ENCODE assay signal across 9 cellular contexts in genomic region chr1:116881879-116882520, GRCh38. TPM values are rescaled to one million over a fixed set of nuclear protein-coding genes. Genes with fewer than 3 reads are reported as not detected.
DNase-seq lines count a peak whose midpoint lies in the region; ATAC-seq, FAIRE-seq and TF ChIP-seq lines count a peak whose summit lies in the region.
"Had no signal": no experiment of that assay in that cellular context is flagged by ENCODE, and none has a peak within 500 bp of the region (broad histone marks: within the 10 kb centered on the region; RNA-seq: fewer than 3 reads in every experiment).

No MANE protein-coding gene starts in this region.

- no peaks in the 10 kb centered on the region for H3K9me3 ChIP-seq in A549

- no peak overlapping the region for H3K4me2 ChIP-seq in A549

- H3K27me3 Mint-ChIP-seq in activated naive CD8-positive, alpha-beta T cell treated with anti-CD3 and anti-CD28 coated beads for 36 hours, result no peaks in the 10 kb centered on the region
- no peaks in the 10 kb centered on the region for H3K27me3 Mint-ChIP-seq in stimulated activated naive CD8-positive, alpha-beta T cell treated with anti-CD3 and anti-CD28 coated beads, Interleukin-15, amount 100 ng/mL, for 72 hours
- H3K27me3 Mint-ChIP-seq: central memory CD8-positive, alpha-beta T cell had no signal

- H3K4me1 Mint-ChIP-seq in activated naive CD8-positive, alpha-beta T cell treated with anti-CD3 and anti-CD28 coated beads for 36 hours, result peaks cover 8% of the 10 kb centered on the region
- peaks cover 14% of the 10 kb centered on the region for H3K4me1 Mint-ChIP-seq in stimulated activated naive CD8-positive, alpha-beta T cell treated with anti-CD3 and anti-CD28 coated beads, Interleukin-15, amount 100 ng/mL, for 72 hours
- H3K4me1 Mint-ChIP-seq: central memory CD8-positive, alpha-beta T cell had no signal

- WGBS in A549 (ENCODE audit: missing lambda C conversion rate), result 81% methylated on average over 9 of the region's 9 CpGs

- no peak overlapping the region for H3K27ac Mint-ChIP-seq in activated naive CD8-positive, alpha-beta T cell treated with anti-CD3 and anti-CD28 coated beads for 36 hours
- peak overlapping the region in 1 of 2 donors; percentile 86 for H3K27ac Mint-ChIP-seq in stimulated activated naive CD8-positive, alpha-beta T cell treated with anti-CD3 and anti-CD28 coated beads, Interleukin-15, amount 100 ng/mL, for 72 hours

- DNase-seq in A549 (ENCODE audit: low read depth in 1 of 2, low spot score in 1 of 2), result peak in 1 of 2 experiments; percentile 36
- no peak for DNase-seq in GM12864 (ENCODE audit: low read depth)
- peak; percentile 27 for DNase-seq in NCI-H69 (lab: John Stamatoyannopoulos, UW)
- peak; percentile 39 for DNase-seq in activated naive CD8-positive, alpha-beta T cell treated with anti-CD3 and anti-CD28 coated beads for 36 hours
- DNase-seq in iPS DF 19.7 (ENCODE audit: low read depth, low spot score), result peak; percentile 56
- DNase-seq in stimulated activated naive CD8-positive, alpha-beta T cell treated with anti-CD3 and anti-CD28 coated beads, Interleukin-15, amount 100 ng/mL, for 72 hours, result peak; percentile 16 to 59
- no peak for DNase-seq in substantia nigra (lab: John Stamatoyannopoulos, UW)

- TF ChIP-seq RAD21 in A549 (conservative IDR thresholded peaks at IDR 0.05 in 1 of 2, IDR thresholded peaks at IDR 0.05 in 1 of 2), result peak; percentile 25 to 41; a peak in 3 of 5 replicates

- no peak for TF ChIP-seq EP300 in A549 (IDR thresholded peaks at IDR 0.05)

- H3K27ac ChIP-seq in A549 (no peak overlapping the region), substantia nigra (ENCODE audit: low read depth, low read length, poor library complexity, severe bottlenecking) (no peak overlapping the region)

- CTCF ChIA-PET in A549 (lab: Yijun Ruan, JAX), result interaction anchor here (0.9 to 2.5 kb wide), 5 partner anchors 26 to 178 kb away, joined by 3 to 8 read pairs (median 4); partner anchors contain the start of gene TTF2

- peaks cover 14% of the 10 kb centered on the region for H3K4me1 ChIP-seq in A549

- H3K4me3 Mint-ChIP-seq in activated naive CD8-positive, alpha-beta T cell treated with anti-CD3 and anti-CD28 coated beads for 36 hours, result no peak overlapping the region
- H3K4me3 Mint-ChIP-seq in stimulated activated naive CD8-positive, alpha-beta T cell treated with anti-CD3 and anti-CD28 coated beads, Interleukin-15, amount 100 ng/mL, for 72 hours, result no peak overlapping the region
- H3K4me3 Mint-ChIP-seq: central memory CD8-positive, alpha-beta T cell had no signal

- TF ChIP-seq CTCF in A549 (IDR thresholded peaks at IDR 0.05) (peak; percentile 24), GM12864 (IDR thresholded peaks at IDR 0.05; ENCODE audit: low read depth, low read length, missing control alignments) (peak; percentile 66)

- POLR2A ChIA-PET in A549 (lab: Yijun Ruan, JAX), result no interaction called here

- FAIRE-seq in A549 (lab: Jason Lieb, UNC), result no peak

- ATAC-seq in A549 (peak; percentile 59 to 79; a peak in 5 of 6 replicates), GM18520 (IDR thresholded peaks at IDR 0.05; ENCODE audit: unreplicated experiment) (no peak)
- peak; percentile 84 for ATAC-seq in stimulated activated naive CD8-positive, alpha-beta T cell treated with anti-CD3 and anti-CD28 coated beads, Interleukin-15, amount 100 ng/mL, for 72 hours

- TF ChIP-seq POLR2A in A549 (IDR thresholded peaks at IDR 0.05; ENCODE audit: low read length), result no peak

- H3K36me3 Mint-ChIP-seq in activated naive CD8-positive, alpha-beta T cell treated with anti-CD3 and anti-CD28 coated beads for 36 hours, result no peaks in the 10 kb centered on the region

- H3K9me3 Mint-ChIP-seq in activated naive CD8-positive, alpha-beta T cell treated with anti-CD3 and anti-CD28 coated beads for 36 hours, result no peaks in the 10 kb centered on the region
- no peaks in the 10 kb centered on the region for H3K9me3 Mint-ChIP-seq in stimulated activated naive CD8-positive, alpha-beta T cell treated with anti-CD3 and anti-CD28 coated beads, Interleukin-15, amount 100 ng/mL, for 72 hours
- H3K9me3 Mint-ChIP-seq: central memory CD8-positive, alpha-beta T cell had no signal

- H3K4me3 ChIP-seq in A549, result no peak overlapping the region
- no peak overlapping the region for H3K4me3 ChIP-seq in GM12864 (ENCODE audit: low read depth, low read length)

TF ChIP-seq in A549, 52 proteins besides CTCF, POLR2A, EP300 and RAD21:
- peak; percentile 39; the same call in 2 of the 3 replicates for TF ChIP-seq SMC3 (IDR thresholded peaks at IDR 0.05)
- no peak for TF ChIP-seq PHF8 (IDR thresholded peaks at IDR 0.05; ENCODE audit: borderline replicate concordance, low read depth)
- no peak for TF ChIP-seq POLR2AphosphoS2 (conservative IDR thresholded peaks at IDR 0.05; ENCODE audit: low read length)
- TF ChIP-seq ZSCAN20 (CRISPR knock-in tag; IDR thresholded peaks at IDR 0.05), result no peak
- TF ChIP-seq E2F6 (IDR thresholded peaks at IDR 0.05; ENCODE audit: borderline replicate concordance, low read depth), result no peak
- TF ChIP-seq HOXB13 (CRISPR knock-in tag; IDR thresholded peaks at IDR 0.05; ENCODE audit: low read depth), result no peak
- TF ChIP-seq HEYL (CRISPR knock-in tag; IDR thresholded peaks at IDR 0.05), result no peak
- no peak for TF ChIP-seq JUN (IDR thresholded peaks at IDR 0.05)
- no peak for TF ChIP-seq CEBPB (IDR thresholded peaks at IDR 0.05)

RNA-seq across cellular contexts. Expression of gene PTGFRN, which starts 27.7 kb away (rescaled TPM):
- polyA plus RNA-seq in A549 (2011; rRNA removed), result 39.0 and 51.1 TPM in 2 replicates
- polyA plus RNA-seq in A549 (2012; cell fraction: cytosol; rRNA removed), result 8.4 and 9.1 TPM in 2 replicates
- polyA plus RNA-seq in A549 (2012; cell fraction: nucleus; rRNA removed), result 9.5 and 16.5 TPM in 2 replicates
- polyA plus RNA-seq in A549 (2017; fragmentation: RNase III; extraction: RNeasy Plus Mini Kit Qiagen cat#74134 plus additional on column Dnase treatment), result 13.7 to 17.4 TPM (median 16.7 TPM) in 3 replicates
- 29.9 and 37.2 TPM in 2 replicates for polyA minus RNA-seq in A549 (2011; rRNA and poly(A)+ RNA removed)
- 1 to 10 TPM; 8.7 to 9.4 TPM for total RNA-seq in activated naive CD8-positive, alpha-beta T cell treated with anti-CD3 and anti-CD28 coated beads for 36 hours

Comparison
In these comparisons a context has a peak if more than half of its experiments do, and no peak if none do; other contexts are left out.
1. DNase-seq: peak in NCI-H69 (single experiment), activated naive CD8-positive, alpha-beta T cell treated with anti-CD3 and anti-CD28 coated beads for 36 hours (single experiment), iPS DF 19.7 (single experiment) and stimulated activated naive CD8-positive, alpha-beta T cell treated with anti-CD3 and anti-CD28 coated beads, Interleukin-15, amount 100 ng/mL, for 72 hours (2 of 2); none in GM12864 (single experiment) and substantia nigra (0 of 49).